ENCODE assay signal across 9 cellular contexts in genomic region chr1:27600500-27601175, GRCh38. TPM values are rescaled to one million over a fixed set of nuclear protein-coding genes. Genes with fewer than 3 reads are reported as not detected.
DNase-seq lines count a peak whose midpoint lies in the region; TF ChIP-seq lines count a peak whose summit lies in the region.
"Had no signal": no experiment of that assay in that cellular context is flagged by ENCODE, and none has a peak within 500 bp of the region (broad histone marks: within the 10 kb centered on the region; RNA-seq: fewer than 3 reads in every experiment).

No MANE protein-coding gene starts in this region.

- no peak for TF ChIP-seq CTCF in fibroblast of pulmonary artery (IDR thresholded peaks at IDR 0.05; ENCODE audit: low read length, missing control alignments)

- peaks cover 30% of the 10 kb centered on the region for H3K4me1 Mint-ChIP-seq in T-helper 1 cell treated with Interleukin-12 subunit alpha and Interleukin-12 subunit beta and Interleukin-4 antibody, amounts not matched to agents 30 μg/mL and 1 μg/mL, for 36 hours (ENCODE audit: low read depth)

- no peak overlapping the region for H3K9ac ChIP-seq in subcutaneous abdominal adipose tissue (ENCODE audit: low read length in 5 of 5)

- peaks cover 9 to 76% (median 68%) of the 10 kb centered on the region in 5 donors for H3K4me1 ChIP-seq in subcutaneous abdominal adipose tissue (ENCODE audit: control insufficient read depth in 5 of 5, insufficient read depth in 5 of 5, low read length in 5 of 5)

- peak overlapping the region; percentile 6 for H3K27ac Mint-ChIP-seq in T-helper 1 cell treated with Interleukin-12 subunit alpha and Interleukin-12 subunit beta and Interleukin-4 antibody, amounts not matched to agents 30 μg/mL and 1 μg/mL, for 36 hours

- no peaks in the 10 kb centered on the region for H3K9me3 Mint-ChIP-seq in T-helper 1 cell treated with Interleukin-12 subunit alpha and Interleukin-12 subunit beta and Interleukin-4 antibody, amounts not matched to agents 30 μg/mL and 1 μg/mL, for 36 hours

- peak overlapping the region; percentile 86 for H3K27ac ChIP-seq in subcutaneous abdominal adipose tissue (ENCODE audit: low read depth, low read length)

- peaks cover 4% of the 10 kb centered on the region for H3K36me3 Mint-ChIP-seq in T-helper 1 cell treated with Interleukin-12 subunit alpha and Interleukin-12 subunit beta and Interleukin-4 antibody, amounts not matched to agents 30 μg/mL and 1 μg/mL, for 36 hours (ENCODE audit: low read depth)

- no peak for DNase-seq in T-helper 1 cell
- peak; percentile 82 for DNase-seq in SK-N-DZ (ENCODE audit: low spot score)
- DNase-seq in fibroblast of pulmonary artery (ENCODE audit: low read depth) = peak; percentile 58
- DNase-seq in NK-92 (lab: John Stamatoyannopoulos, UW; ENCODE audit: unreplicated experiment) = no peak
- DNase-seq in erythroblast (lab: John Stamatoyannopoulos, UW) = no peak
- DNase-seq in activated CD4-positive, alpha-beta T cell treated with anti-CD3 and anti-CD28 coated beads for 1 hour = no peak
- DNase-seq: stimulated activated naive CD4-positive, alpha-beta T cell treated with Interleukin-2 at 50 U/mL for 16 hours had no signal

- H3K36me3 ChIP-seq in subcutaneous abdominal adipose tissue (ENCODE audit: control insufficient read depth in 5 of 5, insufficient read depth in 5 of 5, low read length in 5 of 5) = peaks cover 0 to 9% (median 6%) of the 10 kb centered on the region in 5 donors

- peak overlapping the region; percentile 19 for H3K4me3 Mint-ChIP-seq in T-helper 1 cell treated with Interleukin-12 subunit alpha and Interleukin-12 subunit beta and Interleukin-4 antibody, amounts not matched to agents 30 μg/mL and 1 μg/mL, for 36 hours

- no peaks in the 10 kb centered on the region for H3K27me3 ChIP-seq in subcutaneous abdominal adipose tissue (ENCODE audit: control insufficient read depth in 5 of 5, insufficient read depth in 4 of 5, low read length in 5 of 5)

- no peaks in the 10 kb centered on the region for H3K27me3 Mint-ChIP-seq in T-helper 1 cell treated with Interleukin-12 subunit alpha and Interleukin-12 subunit beta and Interleukin-4 antibody, amounts not matched to agents 30 μg/mL and 1 μg/mL, for 36 hours (ENCODE audit: low read depth)

- TF ChIP-seq POLR2A in erythroblast (IDR thresholded peaks at IDR 0.05; ENCODE audit: low read length) = no peak

- H3K4me3 ChIP-seq in fibroblast of pulmonary artery (replicated peaks; ENCODE audit: low read depth, low read length) (peak overlapping the region; percentile 12), subcutaneous abdominal adipose tissue (ENCODE audit: low read depth in 1 of 5, low read length in 5 of 5) (no peak overlapping the region)

- H3K9me3 ChIP-seq in subcutaneous abdominal adipose tissue (ENCODE audit: control insufficient read depth in 5 of 5, low read length in 5 of 5) = no peaks in the 10 kb centered on the region

RNA-seq across cellular contexts. Expression of gene AHDC1, which starts 3.3 kb away (rescaled TPM):
- polyA plus RNA-seq in SK-N-DZ (2014; cell fraction: cytosol; rRNA removed) = 1.5 and 3.5 TPM in 2 replicates
- polyA plus RNA-seq in SK-N-DZ (2014; cell fraction: nucleus; rRNA removed) = 3.2 and 3.8 TPM in 2 replicates

RNA-seq across cellular contexts. Expression of gene FGR, which starts 34.3 kb away (rescaled TPM):
- not detected in 2 replicates for polyA plus RNA-seq in SK-N-DZ (2014; cell fraction: cytosol; rRNA removed)
- not detected in 2 replicates for polyA plus RNA-seq in SK-N-DZ (2014; cell fraction: nucleus; rRNA removed)

Comparison
In these comparisons a context has a peak if more than half of its experiments do, and no peak if none do; other contexts are left out.
1. DNase-seq: peak in SK-N-DZ (single experiment) and fibroblast of pulmonary artery (single experiment); none in T-helper 1 cell (0 of 5), NK-92 (single experiment), erythroblast (0 of 2) and activated CD4-positive, alpha-beta T cell treated with anti-CD3 and anti-CD28 coated beads for 1 hour (single experiment).